Comparison of ENCODE assay signal across 25 cellular contexts in genomic region chr4:107599841-107600240, GRCh38.
A peak's percentile ranks its signal among the peaks of the same experiment; 100 is the strongest.
DNase-seq lines count a peak whose midpoint lies in the region; ATAC-seq and TF ChIP-seq lines count a peak whose summit lies in the region.
"Had no signal": no experiment of that assay in that cellular context is flagged by ENCODE, and none has a peak within 500 bp of the region (broad histone marks: within the 10 kb centered on the region; RNA-seq: fewer than 3 reads in every experiment).

No MANE protein-coding gene starts in this region.

- no peaks in the 10 kb centered on the region for H3K4me1 Mint-ChIP-seq in Calu3 (ENCODE audit: low read depth, unreplicated experiment)
- H3K4me1 Mint-ChIP-seq: activated naive CD8-positive, alpha-beta T cell treated with anti-CD3 and anti-CD28 coated beads for 36 hours had no signal

- H3K27me3 ChIP-seq in ascending aorta (no peaks in the 10 kb centered on the region), thyroid gland (no peaks in the 10 kb centered on the region)
- H3K27me3 ChIP-seq: colonic mucosa, gastroesophageal sphincter had no signal

- H3K9me3 ChIP-seq in ascending aorta = no peaks in the 10 kb centered on the region
- no peaks in the 10 kb centered on the region for H3K9me3 ChIP-seq in thyroid gland
- H3K9me3 ChIP-seq: colonic mucosa, gastroesophageal sphincter, prostate gland had no signal

- H3K27ac ChIP-seq in ascending aorta = peak overlapping the region; percentile 57 to 64
- H3K27ac ChIP-seq in thyroid gland = peak overlapping the region in 2 of 3 donors; percentile 41 to 80
- H3K27ac ChIP-seq: colonic mucosa, gastroesophageal sphincter, HL-60, prostate gland had no signal

- H3K36me3 Mint-ChIP-seq in Calu3 (ENCODE audit: insufficient read depth, unreplicated experiment) = no peaks in the 10 kb centered on the region
- H3K36me3 Mint-ChIP-seq: activated naive CD8-positive, alpha-beta T cell treated with anti-CD3 and anti-CD28 coated beads for 36 hours; CD8-positive, alpha-beta T cell; type B pancreatic cell had no signal

- CTCF ChIA-PET in Calu3 (lab: Charles Lee) = no interaction called here

- no peaks in the 10 kb centered on the region for H3K27me3 Mint-ChIP-seq in Calu3 (ENCODE audit: unreplicated experiment)
- H3K27me3 Mint-ChIP-seq: activated naive CD8-positive, alpha-beta T cell treated with anti-CD3 and anti-CD28 coated beads for 36 hours; type B pancreatic cell had no signal

- no TSS peak for BruUV-seq in Calu3 (replicated peaks; lab: Mats Ljungman, UMichigan)

- ATAC-seq in HG02759 (IDR thresholded peaks at IDR 0.05; ENCODE audit: unreplicated experiment) (no peak), HG03565 (IDR thresholded peaks at IDR 0.05; ENCODE audit: unreplicated experiment) (no peak)
- ATAC-seq: activated CD4-positive, CD25-positive, alpha-beta regulatory T cell treated with anti-CD3 and anti-CD28 coated beads, Interleukin-2, amount 50 U/mL, for 24 hours; activated CD8-positive, alpha-beta T cell treated with anti-CD3 and anti-CD28 coated beads for 36 hours; CD8-positive, alpha-beta T cell; gastroesophageal sphincter; PC-3; Right ventricle myocardium inferior had no signal

- DNase-seq in HS-27A (ENCODE audit: low read depth) (peak; percentile 39), ascending aorta (ENCODE audit: low spot score in 2 of 2) (no peak), myocyte (ENCODE audit: low read depth) (peak; percentile 62), thyroid gland (peak; percentile 77 to 89), Calu3 (no peak)
- DNase-seq in activated CD4-positive, alpha-beta T cell treated with anti-CD3 and anti-CD28 coated beads, Interleukin-2, amount 50 U/mL, for 48 hours = no peak
- DNase-seq: activated CD8-positive, alpha-beta T cell treated with anti-CD3 and anti-CD28 coated beads for 36 hours; activated naive CD8-positive, alpha-beta T cell treated with anti-CD3 and anti-CD28 coated beads for 36 hours; CD8-positive, alpha-beta T cell; colonic mucosa; DMS153; NCI-H1105; NCI-H2029 treated with DMSO at 0.1 percent for 48 hours; NCI-H345; PC-3; stimulated activated CD8-positive, alpha-beta memory T cell treated with anti-CD3 and anti-CD28 coated beads, Interleukin-4, amount 100 ng/mL, for 48 hours; T-helper 1 cell had no signal

- TF ChIP-seq POLR2A in thyroid gland (IDR thresholded peaks at IDR 0.05) = no peak

- H3K36me3 ChIP-seq in ascending aorta (no peaks in the 10 kb centered on the region), thyroid gland (no peaks in the 10 kb centered on the region)
- H3K36me3 ChIP-seq: colonic mucosa, gastroesophageal sphincter, prostate gland had no signal

- no peak overlapping the region for H3K27ac Mint-ChIP-seq in Calu3 (ENCODE audit: unreplicated experiment)
- H3K27ac Mint-ChIP-seq: activated CD8-positive, alpha-beta T cell treated with anti-CD3 and anti-CD28 coated beads for 36 hours; activated naive CD8-positive, alpha-beta T cell treated with anti-CD3 and anti-CD28 coated beads for 36 hours; CD8-positive, alpha-beta T cell; type B pancreatic cell had no signal

- H3K9me3 Mint-ChIP-seq in Calu3 (ENCODE audit: low read depth, unreplicated experiment) = no peaks in the 10 kb centered on the region
- H3K9me3 Mint-ChIP-seq: activated CD8-positive, alpha-beta T cell treated with anti-CD3 and anti-CD28 coated beads for 36 hours; activated naive CD8-positive, alpha-beta T cell treated with anti-CD3 and anti-CD28 coated beads for 36 hours; CD8-positive, alpha-beta T cell had no signal

- no peak overlapping the region for H3K4me3 Mint-ChIP-seq in Calu3 (ENCODE audit: low read depth, unreplicated experiment)
- H3K4me3 Mint-ChIP-seq: activated CD8-positive, alpha-beta T cell treated with anti-CD3 and anti-CD28 coated beads for 36 hours; activated naive CD8-positive, alpha-beta T cell treated with anti-CD3 and anti-CD28 coated beads for 36 hours; CD8-positive, alpha-beta T cell; type B pancreatic cell had no signal

- H3K4me3 ChIP-seq in ascending aorta (no peak overlapping the region), thyroid gland (replicated peaks in 1 of 3) (no peak overlapping the region)
- H3K4me3 ChIP-seq: colonic mucosa, gastroesophageal sphincter, prostate gland had no signal

- intact Hi-C loops in ascending aorta (cut with DNase I) = loop anchor here (2.0 kb wide), 1 partner anchor 19 kb away; no protein-coding TSS in a partner anchor
- intact Hi-C loops in thyroid gland (cut with DNase I) = no loop called here
- intact Hi-C loops in Calu3 (cut with micrococcal nuclease; ENCODE audit: unreplicated experiment) = no loop called here

- WGBS in thyroid gland, 2 donors = 41% methylated on average over 3 of the region's 3 CpGs

- H3K4me1 ChIP-seq in ascending aorta = peaks cover 0 to 7% of the 10 kb centered on the region in 2 donors
- H3K4me1 ChIP-seq in thyroid gland = peaks cover 11 to 12% of the 10 kb centered on the region in 2 donors
- H3K4me1 ChIP-seq: colonic mucosa, gastroesophageal sphincter, prostate gland had no signal

- no peak for TF ChIP-seq CTCF in ascending aorta (IDR thresholded peaks at IDR 0.05)
- TF ChIP-seq CTCF in thyroid gland (IDR thresholded peaks at IDR 0.05) = no peak
- no peak for TF ChIP-seq CTCF in Calu3 (IDR thresholded peaks at IDR 0.05; ENCODE audit: unreplicated experiment)

Comparison
In these comparisons a context has a peak if more than half of its experiments do, and no peak if none do; other contexts are left out.
1. DNase-seq: peak in HS-27A (single experiment), myocyte (single experiment) and thyroid gland (2 of 2); none in ascending aorta (0 of 2), Calu3 (single experiment) and activated CD4-positive, alpha-beta T cell treated with anti-CD3 and anti-CD28 coated beads, Interleukin-2, amount 50 U/mL, for 48 hours (0 of 2).